Comparison of ENCODE assay signal across 8 cellular contexts in genomic region chr5:66757219-66757833, GRCh38.
DNase-seq lines count a peak whose midpoint lies in the region; ATAC-seq and TF ChIP-seq lines count a peak whose summit lies in the region.

No MANE protein-coding gene starts in this region.

- 18% methylated on average over 5 of the region's 5 CpGs for WGBS in right lobe of liver (ENCODE audit: insufficient coverage, low coverage, low lambda C conversion rate, missing lambda C conversion rate)

- H3K36me3 ChIP-seq in right lobe of liver = no peaks in the 10 kb centered on the region

- H3K4me1 Mint-ChIP-seq in type B pancreatic cell (ENCODE audit: unreplicated experiment) = peaks cover 6% of the 10 kb centered on the region

- H3K27me3 ChIP-seq in right lobe of liver = no peaks in the 10 kb centered on the region

- H3K4me3 Mint-ChIP-seq in type B pancreatic cell = no peak overlapping the region

- peaks cover 30% of the 10 kb centered on the region for H3K27me3 Mint-ChIP-seq in type B pancreatic cell

- H3K4me3 ChIP-seq in right lobe of liver = no peak overlapping the region

- TF ChIP-seq POLR2A in right lobe of liver (IDR thresholded peaks at IDR 0.05) = no peak

- intact Hi-C loops in right lobe of liver (cut with DNase I) = loop anchor here in 1 of 2 donors (5.0 kb wide), 1 partner anchor 450 kb away; no protein-coding TSS in a partner anchor

- H3K4me1 ChIP-seq in right lobe of liver = no peaks in the 10 kb centered on the region

- H3K9me3 ChIP-seq in right lobe of liver = no peaks in the 10 kb centered on the region

- no peaks in the 10 kb centered on the region for H3K9me3 Mint-ChIP-seq in type B pancreatic cell

- ATAC-seq in right lobe of liver = peak; percentile 66 to 75 (median 67)
- no peak for ATAC-seq in GM19035 (IDR thresholded peaks at IDR 0.05; ENCODE audit: unreplicated experiment)

- no peak overlapping the region for H3K27ac ChIP-seq in right lobe of liver

- peak; percentile 45 for DNase-seq in COLO668 (lab: John Stamatoyannopoulos, UW; ENCODE audit: unreplicated experiment)
- peak; percentile 62 for DNase-seq in HT-29 (ENCODE audit: low spot score)
- DNase-seq in OCI-M2 (lab: John Stamatoyannopoulos, UW; ENCODE audit: unreplicated experiment) = peak; percentile 23
- peak; percentile 41 for DNase-seq in cerebellar cortex (ENCODE audit: low spot score)
- peak in 1 of 3 donors; percentile 31 for DNase-seq in right lobe of liver
- no peak for DNase-seq in type B pancreatic cell (ENCODE audit: extremely low spot score, unreplicated experiment)
- no peak for DNase-seq in foreskin melanocyte

- H3K36me3 Mint-ChIP-seq in type B pancreatic cell = no peaks in the 10 kb centered on the region

- no peak overlapping the region for H3K27ac Mint-ChIP-seq in type B pancreatic cell

- peak; percentile 51 to 58 (median 56) for TF ChIP-seq CTCF in right lobe of liver (IDR thresholded peaks at IDR 0.05)
- TF ChIP-seq CTCF in type B pancreatic cell (conservative IDR thresholded peaks at IDR 0.05) = peak; percentile 81

Comparison
In these comparisons a context has a peak if more than half of its experiments do, and no peak if none do; other contexts are left out.
1. DNase-seq: peak in COLO668 (single experiment), HT-29 (single experiment), OCI-M2 (single experiment) and cerebellar cortex (single experiment); none in type B pancreatic cell (single experiment) and foreskin melanocyte (single experiment).